In the genomic region with DNA sequence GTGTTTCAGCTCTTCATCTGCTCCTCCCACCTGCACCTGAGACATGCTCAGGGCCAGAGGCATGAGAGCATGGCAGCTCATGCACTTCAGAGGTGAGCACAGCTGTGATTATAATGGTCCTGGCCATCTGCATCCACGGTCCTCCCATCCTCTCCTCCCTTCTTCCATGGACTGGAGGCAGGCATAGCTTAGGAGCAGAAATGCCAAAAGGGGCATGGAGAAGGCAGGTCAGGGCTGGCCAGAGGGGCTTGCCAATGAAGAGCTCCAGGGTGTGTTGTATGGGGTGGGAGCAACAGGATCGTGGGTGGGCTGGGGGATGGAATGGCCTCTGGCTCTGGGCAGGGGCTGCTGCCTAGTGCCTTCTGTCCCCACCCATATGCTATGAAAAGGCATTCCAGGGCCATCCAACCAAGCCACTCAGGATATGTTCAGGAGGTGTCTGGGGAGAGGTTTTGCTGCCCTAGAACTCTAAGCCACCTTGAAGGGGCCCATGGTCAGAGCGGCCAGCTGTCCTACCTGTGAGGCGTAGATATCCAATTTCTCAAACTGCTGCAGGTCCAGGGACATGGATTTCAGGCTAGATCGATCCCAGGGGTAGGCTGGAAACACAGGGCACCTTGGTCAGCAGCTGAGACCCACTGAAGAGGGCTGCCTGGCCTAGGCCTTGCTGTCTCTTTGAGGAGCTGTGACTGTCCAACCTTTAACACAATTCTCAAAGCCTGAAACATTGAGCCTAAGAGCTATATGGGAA, we compare ENCODE assay signal across 23 cellular contexts. TPM values are rescaled to one million over a fixed set of nuclear protein-coding genes. Genes with fewer than 3 reads are reported as not detected.
"Had no signal": no experiment of that assay in that cellular context is flagged by ENCODE, and none has a peak within 500 bp of the region (broad histone marks: within the 10 kb centered on the region; RNA-seq: fewer than 3 reads in every experiment).

No MANE protein-coding gene starts in this region.

- H3K27me3 Mint-ChIP-seq: stimulated activated naive CD8-positive, alpha-beta T cell treated with anti-CD3 and anti-CD28 coated beads, Interleukin-15, Interleukin-2, amounts not matched to agents 100 ng/mL and 50 ng/mL, for 24 hours had no signal

- H3K4me1 Mint-ChIP-seq: neural progenitor cell had no signal

- H3K36me3 Mint-ChIP-seq: natural killer cell, neural progenitor cell had no signal

- H3K9me3 Mint-ChIP-seq: activated T-helper 2 cell treated with anti-CD3 and anti-CD28 coated beads, Interferon-gamma antibody, Interleukin-2, Interleukin-4, amounts not matched to agents 10 μg/mL and 5 μg/mL and 100 μg/mL, durations not matched to agents 14 hours and 24 hours and 36 hours; effector memory CD8-positive, alpha-beta T cell; natural killer cell had no signal

- DNase-seq: activated CD4-positive, alpha-beta T cell treated with anti-CD3 and anti-CD28 coated beads for 48 hours; activated CD4-positive, alpha-beta T cell treated with anti-CD3 and anti-CD28 coated beads, Interleukin-2, amount 50 U/mL, for 48 hours; activated T-cell treated with anti-CD3 and anti-CD28 coated beads, Interleukin-2, amount 50 U/mL, for 48 hours; anterior cingulate cortex; effector memory CD8-positive, alpha-beta T cell; hippocampal formation; kidney; mammary epithelial cell; natural killer cell; right lobe of liver; stimulated activated CD4-positive, alpha-beta T cell treated with anti-CD3 and anti-CD28 coated beads, Interleukin-12 subunit alpha, Interleukin-12 subunit beta, amount 100 ng/mL, for 4 hours; stimulated activated CD4-positive, alpha-beta T cell treated with anti-CD3 and anti-CD28 coated beads, Interleukin-4, amount 100 ng/mL, for 1 hour had no signal

- ATAC-seq: activated CD4-positive, CD25-positive, alpha-beta regulatory T cell treated with anti-CD3 and anti-CD28 coated beads, Interleukin-2, amount 50 U/mL, for 24 hours; effector memory CD8-positive, alpha-beta T cell; gastroesophageal sphincter; left colon; natural killer cell had no signal

- H3K4me3 Mint-ChIP-seq: activated naive CD8-positive, alpha-beta T cell; effector memory CD8-positive, alpha-beta T cell; natural killer cell; neural progenitor cell; stimulated activated naive CD8-positive, alpha-beta T cell treated with anti-CD3 and anti-CD28 coated beads, Interleukin-15, Interleukin-2, amounts not matched to agents 100 ng/mL and 50 ng/mL, for 24 hours had no signal

- H3K27ac Mint-ChIP-seq: activated naive CD8-positive, alpha-beta T cell; activated T-helper 2 cell treated with anti-CD3 and anti-CD28 coated beads, Interferon-gamma antibody, Interleukin-2, Interleukin-4, amounts not matched to agents 10 μg/mL and 5 μg/mL and 100 μg/mL, durations not matched to agents 14 hours and 24 hours and 36 hours; effector memory CD8-positive, alpha-beta T cell; natural killer cell; neural progenitor cell; stimulated activated naive CD8-positive, alpha-beta T cell treated with anti-CD3 and anti-CD28 coated beads, Interleukin-15, Interleukin-2, amounts not matched to agents 100 ng/mL and 50 ng/mL, for 24 hours had no signal

RNA-seq across cellular contexts. Expression of a gene that starts 26.1 kb away (rescaled TPM):
- total RNA-seq: activated T-helper 2 cell treated with anti-CD3 and anti-CD28 coated beads, Interferon-gamma antibody, Interleukin-2, Interleukin-4, amounts not matched to agents 10 μg/mL and 5 μg/mL and 100 μg/mL, durations not matched to agents 14 hours and 24 hours and 36 hours; bronchial epithelial cell; endothelial cell of umbilical vein; fibroblast of villous mesenchyme; right lobe of liver; T-helper 1 cell treated with Interleukin-12 subunit alpha and Interleukin-12 subunit beta and Interleukin-4 antibody, amounts not matched to agents 30 ng/mL and 1 ng/mL, for 36 hours had no signal
